Comparison of ENCODE assay signal across 13 cellular contexts in genomic region chr6:129493396-129493902, GRCh38.
DNase-seq lines count a peak whose midpoint lies in the region; ATAC-seq and TF ChIP-seq lines count a peak whose summit lies in the region.
"Had no signal": no experiment of that assay in that cellular context is flagged by ENCODE, and none has a peak within 500 bp of the region (broad histone marks: within the 10 kb centered on the region; RNA-seq: fewer than 3 reads in every experiment).

No MANE protein-coding gene starts in this region.

- RAD21 ChIA-PET in HCT116 (lab: Charles Lee; ENCODE audit: low non-redundant PET in 1 of 2, low total read pairs in 2 of 2, uncharacterized antibody in 2 of 2, unreplicated experiment in 2 of 2): interaction anchor here in 1 of 2 experiments (0.6 to 1.0 kb wide), 2 partner anchors 8 to 174 kb away, joined by 3 to 4 read pairs; no protein-coding TSS in a partner anchor

- TF ChIP-seq CTCF in HCT116 (IDR thresholded peaks at IDR 0.05 in 2 of 3, conservative IDR thresholded peaks at IDR 0.05 in 1 of 3; ENCODE audit: borderline replicate concordance in 1 of 3, insufficient read depth in 1 of 3, low read depth in 2 of 3, low read length in 2 of 3): no peak

- no peaks in the 10 kb centered on the region for H3K79me2 ChIP-seq in HCT116 (ENCODE audit: insufficient read depth, low read length)

- CTCF ChIA-PET in HCT116 (lab: Charles Lee): interaction anchor here (0.9 to 3.5 kb wide), 3 partner anchors 7 to 282 kb away, joined by 3 to 18 read pairs (median 3); no protein-coding TSS in a partner anchor

- H3K9me2 ChIP-seq in HCT116 (ENCODE audit: insufficient read depth): no peaks in the 10 kb centered on the region

- peak; percentile 39 for ATAC-seq in HCT116
- ATAC-seq in left lobe of liver: peak; percentile 45
- no peak for ATAC-seq in GM21381 (IDR thresholded peaks at IDR 0.05; ENCODE audit: unreplicated experiment)
- no peak for ATAC-seq in HG03354 (IDR thresholded peaks at IDR 0.05; ENCODE audit: poor library complexity, severe bottlenecking, unreplicated experiment)
- ATAC-seq in HG02588 (IDR thresholded peaks at IDR 0.05; ENCODE audit: unreplicated experiment): no peak
- ATAC-seq: GM23338, psoas muscle had no signal

- no peaks in the 10 kb centered on the region for H3K9me3 ChIP-seq in HCT116 (ENCODE audit: control insufficient read depth in 1 of 2, insufficient read depth in 1 of 2, low read depth in 1 of 2, low read length in 2 of 2)
- H3K9me3 ChIP-seq: psoas muscle had no signal

- peak overlapping the region; percentile 36 for H3K4me2 ChIP-seq in HCT116 (ENCODE audit: low read length)
- H3K4me2 ChIP-seq: GM23338 had no signal

- H3K27ac ChIP-seq in HCT116 (ENCODE audit: low read depth, low read length): peak overlapping the region; percentile 100
- H3K27ac ChIP-seq: psoas muscle had no signal

- H3K4me1 ChIP-seq in HCT116 (ENCODE audit: control insufficient read depth in 1 of 2, insufficient read depth in 2 of 2, low read length in 2 of 2): peaks cover 69 to 84% of the 10 kb centered on the region in 2 experiments

- intact Hi-C loops in HCT116 (cut with micrococcal nuclease): no loop called here

- peak overlapping the region; percentile 16 for H3K9ac ChIP-seq in HCT116 (ENCODE audit: low read length)

- no TSS peak for BruUV-seq in HCT116 (replicated peaks; lab: Mats Ljungman, UMichigan)

- no peak overlapping the region for H2AFZ ChIP-seq in HCT116 (ENCODE audit: low read depth, low read length, poor library complexity, severe bottlenecking)
- H2AFZ ChIP-seq: GM23338 had no signal

- H3K4me3 ChIP-seq in HCT116 (replicated peaks in 1 of 2; ENCODE audit: low read depth in 1 of 2, low read length in 2 of 2): no peak overlapping the region
- H3K4me3 ChIP-seq: GM23338, psoas muscle had no signal

- no peaks in the 10 kb centered on the region for H4K20me1 ChIP-seq in HCT116 (ENCODE audit: insufficient read depth)

- DNase-seq in AG08395 (ENCODE audit: low spot score) (peak; percentile 40), HCT116 (ENCODE audit: low read depth, low spot score) (peak; percentile 83), astrocyte of the hippocampus (ENCODE audit: low read depth, low spot score) (peak; percentile 58), left lobe of liver (ENCODE audit: low spot score) (no peak), NCI-H2171 treated with DMSO at 0.1 percent for 48 hours (lab: John Stamatoyannopoulos, UW) (no peak)
- DNase-seq: activated CD4-positive, alpha-beta T cell treated with anti-CD3 and anti-CD28 coated beads for 48 hours; activated naive CD4-positive, alpha-beta T cell treated with Interleukin-2 at 50 U/mL for 16 hours; NCI-H1694; psoas muscle had no signal

- H3K36me3 ChIP-seq in HCT116 (ENCODE audit: control insufficient read depth in 1 of 2, insufficient read depth in 2 of 2, low read length in 2 of 2): peaks cover 0 to 3% of the 10 kb centered on the region in 2 experiments; a peak in 1 of 4 replicates

- no peak for TF ChIP-seq POLR2A in HCT116 (IDR thresholded peaks at IDR 0.05; ENCODE audit: borderline replicate concordance, extremely low read depth, insufficient read depth, insufficient read length)

- no peaks in the 10 kb centered on the region for H3K27me3 ChIP-seq in HCT116 (ENCODE audit: insufficient read depth, low read length)

- peak; percentile 2; the same call in 1 of the 2 replicates for TF ChIP-seq RAD21 in HCT116 (IDR thresholded peaks at IDR 0.05; ENCODE audit: low read depth)

- POLR2A ChIA-PET in HCT116 (lab: Charles Lee): no interaction called here

TF ChIP-seq in HCT116, 20 proteins besides CTCF, POLR2A, EP300 and RAD21:
- TF ChIP-seq JUND (IDR thresholded peaks at IDR 0.05): peak; percentile 93
- peak; percentile 59; the same call in 1 of the 2 replicates for TF ChIP-seq POLR2AphosphoS5 (IDR thresholded peaks at IDR 0.05; ENCODE audit: low read depth, low read length)
- peak; percentile 46 for TF ChIP-seq YY1 (IDR thresholded peaks at IDR 0.05; ENCODE audit: extremely low read depth, insufficient replicate concordance, low read depth, low read length)
- no peak for TF ChIP-seq EZH2phosphoT487 (IDR thresholded peaks at IDR 0.05; ENCODE audit: borderline replicate concordance)
- TF ChIP-seq EZH2 (IDR thresholded peaks at IDR 0.05): no peak
- TF ChIP-seq CBX3 (IDR thresholded peaks at IDR 0.05; ENCODE audit: low read depth): peak; percentile 87
- no peak; the same call in 1 of the 2 replicates for TF ChIP-seq ELF1 (IDR thresholded peaks at IDR 0.05; ENCODE audit: borderline replicate concordance, low read depth)
- no peak for TF ChIP-seq REST (IDR thresholded peaks at IDR 0.05; ENCODE audit: low read depth)
- TF ChIP-seq, protein P1, sequence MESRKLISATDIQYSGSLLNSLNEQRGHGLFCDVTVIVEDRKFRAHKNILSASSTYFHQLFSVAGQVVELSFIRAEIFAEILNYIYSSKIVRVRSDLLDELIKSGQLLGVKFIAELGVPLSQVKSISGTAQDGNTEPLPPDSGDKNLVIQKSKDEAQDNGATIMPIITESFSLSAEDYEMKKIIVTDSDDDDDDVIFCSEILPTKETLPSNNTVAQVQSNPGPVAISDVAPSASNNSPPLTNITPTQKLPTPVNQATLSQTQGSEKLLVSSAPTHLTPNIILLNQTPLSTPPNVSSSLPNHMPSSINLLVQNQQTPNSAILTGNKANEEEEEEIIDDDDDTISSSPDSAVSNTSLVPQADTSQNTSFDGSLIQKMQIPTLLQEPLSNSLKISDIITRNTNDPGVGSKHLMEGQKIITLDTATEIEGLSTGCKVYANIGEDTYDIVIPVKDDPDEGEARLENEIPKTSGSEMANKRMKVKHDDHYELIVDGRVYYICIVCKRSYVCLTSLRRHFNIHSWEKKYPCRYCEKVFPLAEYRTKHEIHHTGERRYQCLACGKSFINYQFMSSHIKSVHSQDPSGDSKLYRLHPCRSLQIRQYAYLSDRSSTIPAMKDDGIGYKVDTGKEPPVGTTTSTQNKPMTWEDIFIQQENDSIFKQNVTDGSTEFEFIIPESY (IDR thresholded peaks at IDR 0.05; ENCODE audit: extremely low read depth, insufficient replicate concordance, low read length): no peak
- peak; percentile 81; the same call in 1 of the 2 replicates for TF ChIP-seq SIN3A (IDR thresholded peaks at IDR 0.05; ENCODE audit: low read depth)
- TF ChIP-seq SP1 (IDR thresholded peaks at IDR 0.05; ENCODE audit: low read depth): peak; percentile 94
- TF ChIP-seq ATF3 (IDR thresholded peaks at IDR 0.05): peak; percentile 71; the same call in 1 of the 2 replicates
- TF ChIP-seq CEBPB (IDR thresholded peaks at IDR 0.05; ENCODE audit: low read depth): peak; percentile 92
- peak; percentile 47; the same call in 1 of the 2 replicates for TF ChIP-seq SRF (IDR thresholded peaks at IDR 0.05; ENCODE audit: low read depth)
- TF ChIP-seq EGR1 (IDR thresholded peaks at IDR 0.05; ENCODE audit: low read depth): no peak
- peak; percentile 90 for TF ChIP-seq FOSL1 (IDR thresholded peaks at IDR 0.05; ENCODE audit: low read depth)
- peak; percentile 94 for TF ChIP-seq TCF7L2 (IDR thresholded peaks at IDR 0.05; ENCODE audit: borderline replicate concordance, extremely low read depth, insufficient read depth, insufficient read length)

Comparison
In these comparisons a context has a peak if more than half of its experiments do, and no peak if none do; other contexts are left out.
1. DNase-seq: peak in AG08395 (single experiment), HCT116 (single experiment) and astrocyte of the hippocampus (single experiment); none in left lobe of liver (single experiment) and NCI-H2171 treated with DMSO at 0.1 percent for 48 hours (single experiment).
2. ATAC-seq: peak in HCT116 (single experiment) and left lobe of liver (single experiment); none in GM21381 (single experiment), HG03354 (single experiment) and HG02588 (single experiment).